9 cellular contexts compared by ENCODE assay signal in the genomic region with DNA sequence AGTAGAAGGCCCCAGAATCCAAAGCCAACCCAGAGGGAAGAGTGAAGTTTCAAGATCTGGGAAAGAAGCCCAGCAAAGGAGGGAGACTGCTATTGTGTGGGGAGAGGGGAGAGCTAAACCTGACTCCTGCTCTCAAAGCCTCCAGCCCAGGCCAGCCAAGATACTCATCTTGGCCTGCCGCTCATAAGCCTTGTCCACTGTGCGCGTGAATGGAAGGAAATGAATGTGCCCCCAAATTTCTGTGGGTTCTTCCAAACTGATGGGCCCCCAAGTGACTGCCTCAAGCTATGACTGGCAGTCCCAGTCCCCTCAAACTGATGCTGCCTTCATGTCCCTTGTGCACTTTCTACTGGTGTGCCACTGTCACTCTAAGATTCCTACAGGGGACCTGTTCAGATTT. TPM values are rescaled to one million over a fixed set of nuclear protein-coding genes. Genes with fewer than 3 reads are reported as not detected.
A peak's percentile ranks its signal among the peaks of the same experiment; 100 is the strongest.
DNase-seq lines count a peak whose midpoint lies in the region; ATAC-seq and TF ChIP-seq lines count a peak whose summit lies in the region.
"Had no signal": no experiment of that assay in that cellular context is flagged by ENCODE, and none has a peak within 500 bp of the region (broad histone marks: within the 10 kb centered on the region; RNA-seq: fewer than 3 reads in every experiment).

No MANE protein-coding gene starts in this region.

- no peaks in the 10 kb centered on the region for H3K9me3 Mint-ChIP-seq in activated naive CD8-positive, alpha-beta T cell treated with anti-CD3 and anti-CD28 coated beads, Interleukin-2, amount 50 U/mL, for 24 hours

- intact Hi-C loops in left ventricle myocardium inferior (cut with micrococcal nuclease), result loop anchor here (10.0 kb wide), 1 partner anchor 217 kb away; no protein-coding TSS in a partner anchor
- intact Hi-C loops in psoas muscle (cut with DNase I), result loop anchor here (2.0 to 10.0 kb wide), 5 partner anchors 40 to 347 kb away; no protein-coding TSS in a partner anchor

- peaks cover 12% of the 10 kb centered on the region for H3K4me1 Mint-ChIP-seq in activated naive CD8-positive, alpha-beta T cell treated with anti-CD3 and anti-CD28 coated beads, Interleukin-2, amount 50 U/mL, for 24 hours

- peak overlapping the region; percentile 95 for H3K27ac ChIP-seq in left ventricle myocardium inferior (replicated peaks)
- no peak overlapping the region for H3K27ac ChIP-seq in psoas muscle

- DNase-seq in activated naive CD8-positive, alpha-beta T cell treated with anti-CD3 and anti-CD28 coated beads, Interleukin-2, amount 50 U/mL, for 24 hours, result no peak
- no peak for DNase-seq in left ventricle myocardium inferior
- DNase-seq in psoas muscle, result no peak
- DNase-seq in COR-L47 (lab: John Stamatoyannopoulos, UW), result no peak
- no peak for DNase-seq in H4 (ENCODE audit: low spot score)
- no peak for DNase-seq in DMS153 treated with DMSO at 0.1 percent for 48 hours (lab: John Stamatoyannopoulos, UW; ENCODE audit: unreplicated experiment)
- DNase-seq: NCI-H1105 had no signal

- H3K4me1 ChIP-seq in ES-I3 (ENCODE audit: insufficient read depth, low read length), result peaks cover 23% of the 10 kb centered on the region
- peaks cover 80% of the 10 kb centered on the region for H3K4me1 ChIP-seq in left ventricle myocardium inferior
- H3K4me1 ChIP-seq in psoas muscle, result peaks cover 43% of the 10 kb centered on the region

- H3K27me3 ChIP-seq in left ventricle myocardium inferior (ENCODE audit: low read depth) (no peaks in the 10 kb centered on the region), psoas muscle (ENCODE audit: insufficient read depth in 3 of 3, low read length in 2 of 3) (no peaks in the 10 kb centered on the region)

- H3K9me3 ChIP-seq in ES-I3 (ENCODE audit: control insufficient read depth, insufficient read depth, low read length) (no peaks in the 10 kb centered on the region), left ventricle myocardium inferior (replicated peaks) (no peaks in the 10 kb centered on the region), psoas muscle (no peaks in the 10 kb centered on the region)

- no peaks in the 10 kb centered on the region for H3K36me3 Mint-ChIP-seq in activated naive CD8-positive, alpha-beta T cell treated with anti-CD3 and anti-CD28 coated beads, Interleukin-2, amount 50 U/mL, for 24 hours (ENCODE audit: low read depth)

- peak overlapping the region; percentile 72; the same call in 1 of the 2 replicates for H3K9ac ChIP-seq in ES-I3 (ENCODE audit: low read depth, low read length)

- H3K27me3 Mint-ChIP-seq in activated naive CD8-positive, alpha-beta T cell treated with anti-CD3 and anti-CD28 coated beads, Interleukin-2, amount 50 U/mL, for 24 hours, result peaks cover 52% of the 10 kb centered on the region

- no peak overlapping the region for H3K27ac Mint-ChIP-seq in activated naive CD8-positive, alpha-beta T cell treated with anti-CD3 and anti-CD28 coated beads, Interleukin-2, amount 50 U/mL, for 24 hours

- H3K36me3 ChIP-seq in ES-I3 (ENCODE audit: insufficient read depth, low read length) (no peaks in the 10 kb centered on the region), left ventricle myocardium inferior (no peaks in the 10 kb centered on the region), psoas muscle (ENCODE audit: insufficient read depth in 1 of 2, low read depth in 1 of 2) (no peaks in the 10 kb centered on the region)

- no peak for ATAC-seq in activated naive CD8-positive, alpha-beta T cell treated with anti-CD3 and anti-CD28 coated beads, Interleukin-2, amount 50 U/mL, for 24 hours
- no peak for ATAC-seq in psoas muscle
- ATAC-seq in HG02571 (IDR thresholded peaks at IDR 0.05; ENCODE audit: unreplicated experiment), result no peak

- H3K4me3 ChIP-seq in left ventricle myocardium inferior (peak overlapping the region; percentile 94), psoas muscle (peak overlapping the region; percentile 84)

- TF ChIP-seq CTCF in left ventricle myocardium inferior (IDR thresholded peaks at IDR 0.05; ENCODE audit: borderline replicate concordance), result no peak
- no peak for TF ChIP-seq CTCF in psoas muscle (IDR thresholded peaks at IDR 0.05)

- 45 to 84% (median 64%) methylated on average over 3 of the region's 3 CpGs for WGBS in psoas muscle, 3 donors

- peak overlapping the region; percentile 45 for H3K4me3 Mint-ChIP-seq in activated naive CD8-positive, alpha-beta T cell treated with anti-CD3 and anti-CD28 coated beads, Interleukin-2, amount 50 U/mL, for 24 hours

RNA-seq across cellular contexts. Expression of gene PLXNA2, which starts 2.0 kb away (rescaled TPM):
- total RNA-seq in left ventricle myocardium inferior (29.1 TPM), psoas muscle (10 to 100 TPM; 20.8 to 33.6 (median 22.3) TPM)
- polyA plus RNA-seq in psoas muscle, result 1 to 10 TPM; 4.4 to 4.9 (median 4.7) TPM
- 0.80 and 0.89 TPM in 2 replicates for total RNA-seq in H4 (2014; rRNA removed; shearing (Covaris generic))

Comparison
In these comparisons a context has a peak if more than half of its experiments do, and no peak if none do; other contexts are left out.
1. RNA of gene PLXNA2, which starts 2.0 kb away (total RNA-seq): 29.1 TPM in left ventricle myocardium inferior (single experiment) and 20.8 to 33.6 TPM in psoas muscle; 0.80 to 0.89 TPM in H4; every median in the first group is over 10 times any median in the second.